22 cellular contexts compared by ENCODE assay signal in the genomic region with DNA sequence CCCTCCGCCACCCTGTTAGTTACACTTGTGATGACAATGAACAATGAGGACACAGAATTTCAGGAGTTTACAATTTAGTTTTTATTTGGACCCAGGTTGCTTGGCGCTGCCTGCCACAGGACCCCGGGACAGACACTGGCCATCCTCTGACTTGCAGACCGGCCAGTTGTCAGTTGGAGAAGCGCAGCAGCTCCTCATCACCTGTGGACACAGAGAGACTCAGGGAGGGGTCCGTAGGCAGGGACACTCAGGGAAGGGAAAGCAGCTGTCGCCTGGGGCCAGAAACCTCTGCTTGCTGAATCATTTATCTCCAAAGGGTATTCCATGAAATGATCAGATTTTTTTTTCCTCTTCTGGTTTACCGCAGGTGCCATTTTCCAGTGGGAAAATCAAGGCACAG. TPM values are rescaled to one million over a fixed set of nuclear protein-coding genes. Genes with fewer than 3 reads are reported as not detected.
A peak's percentile ranks its signal among the peaks of the same experiment; 100 is the strongest.
DNase-seq lines count a peak whose midpoint lies in the region; TF ChIP-seq lines count a peak whose summit lies in the region.
"Had no signal": no experiment of that assay in that cellular context is flagged by ENCODE, and none has a peak within 500 bp of the region (broad histone marks: within the 10 kb centered on the region; RNA-seq: fewer than 3 reads in every experiment).

No MANE protein-coding gene starts in this region.

- H3K4me1 ChIP-seq in BLaER1 (peaks cover 89% of the 10 kb centered on the region), colonic mucosa (no peaks in the 10 kb centered on the region)
- H3K4me1 ChIP-seq: HAP-1 had no signal

- DNase-seq in colonic mucosa: peak; percentile 6
- DNase-seq in myocyte (ENCODE audit: low read depth): peak; percentile 20
- no peak for DNase-seq in progenitor cell of endocrine pancreas (ENCODE audit: low spot score, unreplicated experiment)
- no peak for DNase-seq in DMS153 treated with DMSO at 0.1 percent for 48 hours (lab: John Stamatoyannopoulos, UW; ENCODE audit: unreplicated experiment)
- no peak for DNase-seq in NCI-H526 (lab: John Stamatoyannopoulos, UW)
- DNase-seq in iPS-NIHi11 (ENCODE audit: low spot score): no peak
- no peak for DNase-seq in SHP77 (lab: John Stamatoyannopoulos, UW)
- DNase-seq: CD4-positive, alpha-beta memory T cell; DMS153; EL; GM23248; Kasumi-1; MG63; NCI-H1048; NCI-H146; NCI-H2081; NCI-H510A treated with DMSO at 0.1 percent for 48 hours; SHP77 treated with DMSO at 0.1 percent for 48 hours had no signal

- intact Hi-C loops in colonic mucosa (cut with DNase I): no loop called here

- H3K36me3 Mint-ChIP-seq in progenitor cell of endocrine pancreas (ENCODE audit: insufficient read depth): peaks cover 49% of the 10 kb centered on the region
- H3K36me3 Mint-ChIP-seq: CD4-positive, alpha-beta memory T cell had no signal

- peaks cover 8% of the 10 kb centered on the region for H3K4me1 Mint-ChIP-seq in progenitor cell of endocrine pancreas (ENCODE audit: low read depth)
- H3K4me1 Mint-ChIP-seq: CD4-positive, alpha-beta memory T cell had no signal

- H3K9me3 ChIP-seq in BLaER1 (peaks cover 8% of the 10 kb centered on the region; the same call in 1 of the 2 replicates), colonic mucosa (no peaks in the 10 kb centered on the region)
- H3K9me3 ChIP-seq: BE2C, HAP-1, MG63 had no signal

- H3K27ac ChIP-seq in BLaER1: peak overlapping the region; percentile 98
- no peak overlapping the region for H3K27ac ChIP-seq in colonic mucosa
- H3K27ac ChIP-seq: GM23248 had no signal

- TF ChIP-seq CTCF in colonic mucosa (IDR thresholded peaks at IDR 0.05): no peak
- TF ChIP-seq CTCF in progenitor cell of endocrine pancreas (IDR thresholded peaks at IDR 0.05; ENCODE audit: unreplicated experiment): no peak

- H3K9ac ChIP-seq in BLaER1 (peak overlapping the region; percentile 79), colonic mucosa (ENCODE audit: low read depth in 2 of 2, low read length in 2 of 2) (no peak overlapping the region)
- H3K9ac ChIP-seq: GM23248 had no signal

- H3K36me3 ChIP-seq in BLaER1 (no peaks in the 10 kb centered on the region), colonic mucosa (no peaks in the 10 kb centered on the region)
- H3K36me3 ChIP-seq: HAP-1, MG63 had no signal

- H4K20me1 ChIP-seq in BLaER1: no peaks in the 10 kb centered on the region

- H3K9me3 Mint-ChIP-seq in progenitor cell of endocrine pancreas (ENCODE audit: low read depth): no peaks in the 10 kb centered on the region

- peak overlapping the region; percentile 53 for H3K4me3 ChIP-seq in BLaER1
- H3K4me3 ChIP-seq in colonic mucosa: no peak overlapping the region
- H3K4me3 ChIP-seq: GM12878, GM23248, HAP-1, MG63 had no signal

- H3K27me3 Mint-ChIP-seq in progenitor cell of endocrine pancreas: no peaks in the 10 kb centered on the region

- peak overlapping the region; percentile 81 for H3K27ac Mint-ChIP-seq in progenitor cell of endocrine pancreas
- H3K27ac Mint-ChIP-seq: CD4-positive, alpha-beta memory T cell had no signal

- H3K27me3 ChIP-seq in BLaER1 (no peaks in the 10 kb centered on the region), colonic mucosa (no peaks in the 10 kb centered on the region)
- H3K27me3 ChIP-seq: BE2C had no signal

- peak overlapping the region; percentile 92 for H3K4me2 ChIP-seq in BLaER1

- no peak overlapping the region for H3K4me3 Mint-ChIP-seq in progenitor cell of endocrine pancreas (ENCODE audit: low read depth)

RNA-seq across cellular contexts. Expression of a gene that starts 18.0 kb away (rescaled TPM):
- total RNA-seq in colonic mucosa (1 to 10 TPM; 1.5 to 5.7 TPM), myocyte (0.36 and 1.5 TPM in 2 replicates), progenitor cell of endocrine pancreas (678 and 717 TPM in 2 replicates)
- 0.09 TPM for polyA plus RNA-seq in myocyte (2012)
- total RNA-seq: CD4-positive, alpha-beta memory T cell; GM23248 had no signal
- polyA plus RNA-seq: CD4-positive, alpha-beta memory T cell; GM23248 had no signal

RNA-seq across cellular contexts. Expression of a gene that starts 39.0 kb away (rescaled TPM):
- 10 to 100 TPM; 27.2 to 33.8 TPM for total RNA-seq in colonic mucosa
- not detected in 2 replicates for total RNA-seq in myocyte
- not detected for polyA plus RNA-seq in myocyte (2012)
- 166 and 176 TPM in 2 replicates for total RNA-seq in progenitor cell of endocrine pancreas
- total RNA-seq: CD4-positive, alpha-beta memory T cell; GM12878; GM23248 had no signal
- polyA plus RNA-seq: CD4-positive, alpha-beta memory T cell; GM12878; GM23248 had no signal

Comparison
In these comparisons a context has a peak if more than half of its experiments do, and no peak if none do; other contexts are left out.
1. DNase-seq: peak in colonic mucosa (single experiment) and myocyte (single experiment); none in progenitor cell of endocrine pancreas (single experiment), DMS153 treated with DMSO at 0.1 percent for 48 hours (single experiment), NCI-H526 (0 of 2), iPS-NIHi11 (single experiment) and SHP77 (0 of 2).
2. RNA of a gene that starts 18.0 kb away (total RNA-seq): 678 to 717 TPM in progenitor cell of endocrine pancreas; 1.5 to 5.7 TPM in colonic mucosa and 0.36 to 1.5 TPM in myocyte; every median in the first group is over 100 times any median in the second.
3. RNA of a gene that starts 39.0 kb away (total RNA-seq): 166 to 176 TPM in progenitor cell of endocrine pancreas and 27.2 to 33.8 TPM in colonic mucosa; not detected in myocyte; every median in the first group is over 10 times any median in the second.